8 cellular contexts compared by ENCODE assay signal in genomic region chr7:30285067-30285530, GRCh38. TPM values are rescaled to one million over a fixed set of nuclear protein-coding genes. Genes with fewer than 3 reads are reported as not detected.
DNase-seq lines count a peak whose midpoint lies in the region; ATAC-seq lines count a peak whose summit lies in the region.

No MANE protein-coding gene starts in this region.

- DNase-seq in CD4-positive, CD25-positive, alpha-beta regulatory T cell: peak in 2 of 3 donors; percentile 30 to 40
- DNase-seq in activated CD4-positive, alpha-beta T cell treated with anti-CD3 and anti-CD28 coated beads, Interleukin-2, amount 10 ng/mL, durations not matched to agents 7 days and 5 days: peak; percentile 24
- DNase-seq in midbrain (lab: John Stamatoyannopoulos, UW): peak; percentile 54
- peak in 11 of 49 donors; percentile 13 to 70 (median 32) for DNase-seq in substantia nigra (lab: John Stamatoyannopoulos, UW)
- no peak for DNase-seq in 8988T

- H3K27me3 Mint-ChIP-seq in CD4-positive, CD25-positive, alpha-beta regulatory T cell: no peaks in the 10 kb centered on the region
- H3K27me3 Mint-ChIP-seq in activated CD4-positive, alpha-beta T cell treated with anti-CD3 and anti-CD28 coated beads, Interleukin-2, amount 10 ng/mL, durations not matched to agents 7 days and 5 days: peaks cover 3% of the 10 kb centered on the region

- H3K4me1 Mint-ChIP-seq in CD4-positive, CD25-positive, alpha-beta regulatory T cell: peaks cover 28 to 55% (median 44%) of the 10 kb centered on the region in 4 donors
- H3K4me1 Mint-ChIP-seq in activated CD4-positive, alpha-beta T cell treated with anti-CD3 and anti-CD28 coated beads, Interleukin-2, amount 10 ng/mL, durations not matched to agents 7 days and 5 days: peaks cover 45% of the 10 kb centered on the region

- CTCF ChIA-PET in activated CD4-positive, alpha-beta T cell treated with anti-CD3 and anti-CD28 coated beads, Interleukin-2, amount 10 ng/mL, durations not matched to agents 7 days and 5 days (lab: Charles Lee): interaction anchor here (1.4 kb wide), 1 partner anchor 61 kb away, joined by 3 read pairs; no protein-coding TSS in a partner anchor

- no peak overlapping the region for H3K4me3 ChIP-seq in CD4-positive, CD25-positive, alpha-beta regulatory T cell (ENCODE audit: low read depth, low read length)
- H3K4me3 ChIP-seq in duodenal mucosa (ENCODE audit: low read depth in 1 of 2, low read length in 2 of 2): peak overlapping the region; percentile 53 to 86

- H3K36me3 Mint-ChIP-seq in CD4-positive, CD25-positive, alpha-beta regulatory T cell: no peaks in the 10 kb centered on the region
- H3K36me3 Mint-ChIP-seq in activated CD4-positive, alpha-beta T cell treated with anti-CD3 and anti-CD28 coated beads, Interleukin-2, amount 10 ng/mL, durations not matched to agents 7 days and 5 days (ENCODE audit: low read depth): peaks cover 29% of the 10 kb centered on the region

- peaks cover 0 to 3% (median 0%) of the 10 kb centered on the region in 7 donors for H3K9me3 Mint-ChIP-seq in CD4-positive, CD25-positive, alpha-beta regulatory T cell
- H3K9me3 Mint-ChIP-seq in activated CD4-positive, alpha-beta T cell treated with anti-CD3 and anti-CD28 coated beads, Interleukin-2, amount 10 ng/mL, durations not matched to agents 7 days and 5 days: no peaks in the 10 kb centered on the region

- no peak for ATAC-seq in CD4-positive, CD25-positive, alpha-beta regulatory T cell (ENCODE audit: low read depth in 2 of 2)
- peak; percentile 20 for ATAC-seq in GM19467 (IDR thresholded peaks at IDR 0.05; ENCODE audit: unreplicated experiment)
- peak; percentile 2 for ATAC-seq in HG03558 (IDR thresholded peaks at IDR 0.05; ENCODE audit: extremely low read depth, unreplicated experiment)

- no peaks in the 10 kb centered on the region for H3K36me3 ChIP-seq in CD4-positive, CD25-positive, alpha-beta regulatory T cell (ENCODE audit: control insufficient read depth, insufficient read depth, low read length)
- H3K36me3 ChIP-seq in duodenal mucosa (ENCODE audit: control insufficient read depth in 1 of 2, insufficient read depth in 2 of 2, low read length in 2 of 2): no peaks in the 10 kb centered on the region

- peak overlapping the region; percentile 37 to 63 for H3K9ac ChIP-seq in duodenal mucosa (ENCODE audit: low read depth in 1 of 2, low read length in 2 of 2)

- H3K27ac Mint-ChIP-seq in CD4-positive, CD25-positive, alpha-beta regulatory T cell: peak overlapping the region in 2 of 3 donors; percentile 65 to 84
- H3K27ac Mint-ChIP-seq in activated CD4-positive, alpha-beta T cell treated with anti-CD3 and anti-CD28 coated beads, Interleukin-2, amount 10 ng/mL, durations not matched to agents 7 days and 5 days: peak overlapping the region; percentile 92

- no peaks in the 10 kb centered on the region for H3K27me3 ChIP-seq in CD4-positive, CD25-positive, alpha-beta regulatory T cell (ENCODE audit: control insufficient read depth, insufficient read depth, low read length)
- no peaks in the 10 kb centered on the region for H3K27me3 ChIP-seq in duodenal mucosa (ENCODE audit: control insufficient read depth in 1 of 2, insufficient read depth in 2 of 2, low read length in 2 of 2)

- peaks cover 30% of the 10 kb centered on the region for H3K4me1 ChIP-seq in CD4-positive, CD25-positive, alpha-beta regulatory T cell (ENCODE audit: control insufficient read depth, insufficient read depth, low read length, poor library complexity, severe bottlenecking)
- peaks cover 12 to 17% of the 10 kb centered on the region in 2 donors for H3K4me1 ChIP-seq in duodenal mucosa (ENCODE audit: control insufficient read depth in 1 of 2, insufficient read depth in 2 of 2, low read length in 2 of 2)

- peak overlapping the region; percentile 87 to 98 (median 91) for H3K4me3 Mint-ChIP-seq in CD4-positive, CD25-positive, alpha-beta regulatory T cell
- H3K4me3 Mint-ChIP-seq in activated CD4-positive, alpha-beta T cell treated with anti-CD3 and anti-CD28 coated beads, Interleukin-2, amount 10 ng/mL, durations not matched to agents 7 days and 5 days: peak overlapping the region; percentile 77

- POLR2A ChIA-PET in activated CD4-positive, alpha-beta T cell treated with anti-CD3 and anti-CD28 coated beads, Interleukin-2, amount 10 ng/mL, durations not matched to agents 7 days and 5 days (lab: Charles Lee): interaction anchor here (0.6 to 1.2 kb wide), 2 partner anchors 18 to 37 kb away, joined by 3 to 5 read pairs; no protein-coding TSS in a partner anchor

- H3K9me3 ChIP-seq in CD4-positive, CD25-positive, alpha-beta regulatory T cell (ENCODE audit: control insufficient read depth in 2 of 2, low read length in 2 of 2): no peaks in the 10 kb centered on the region
- H3K9me3 ChIP-seq in duodenal mucosa (ENCODE audit: control insufficient read depth in 1 of 2, low read length in 2 of 2): no peaks in the 10 kb centered on the region

- peak overlapping the region; percentile 89 for H3K27ac ChIP-seq in CD4-positive, CD25-positive, alpha-beta regulatory T cell (ENCODE audit: insufficient read depth, low read length, poor library complexity, severe bottlenecking)
- H3K27ac ChIP-seq in duodenal mucosa (ENCODE audit: low read depth, low read length): peak overlapping the region; percentile 97
- H3K27ac ChIP-seq in substantia nigra (ENCODE audit: low read depth, low read length, poor library complexity, severe bottlenecking): peak overlapping the region; percentile 89

RNA-seq across cellular contexts. Expression of gene ZNRF2, which starts 0.7 kb away (rescaled TPM):
- 53.1 TPM for total RNA-seq in CD4-positive, CD25-positive, alpha-beta regulatory T cell
- 1 to 10 TPM; 2.1 to 6.2 (median 4.2) TPM for polyA plus RNA-seq in CD4-positive, CD25-positive, alpha-beta regulatory T cell
- 10 to 100 TPM; 16.8 to 18.5 TPM for total RNA-seq in activated CD4-positive, alpha-beta T cell treated with anti-CD3 and anti-CD28 coated beads, Interleukin-2, amount 10 ng/mL, durations not matched to agents 7 days and 5 days

Comparison
In these comparisons a context has a peak if more than half of its experiments do, and no peak if none do; other contexts are left out.
1. ATAC-seq: peak in GM19467 (single experiment) and HG03558 (single experiment); none in CD4-positive, CD25-positive, alpha-beta regulatory T cell (0 of 2).
2. Peak in every context shown above with its lines, with median percentiles within 50 percentile points of each other: H3K27ac ChIP-seq.